In genomic region chr7:105943486-105943885, GRCh38 we compare ENCODE assay signal across 26 cellular contexts. TPM values are rescaled to one million over a fixed set of nuclear protein-coding genes. Genes with fewer than 3 reads are reported as not detected.
"Had no signal": no experiment of that assay in that cellular context is flagged by ENCODE, and none has a peak within 500 bp of the region (broad histone marks: within the 10 kb centered on the region; RNA-seq: fewer than 3 reads in every experiment).

No MANE protein-coding gene starts in this region.

- H3K27ac ChIP-seq: esophagus squamous epithelium, gastroesophageal sphincter, heart right ventricle, left lung, neutrophil, parathyroid adenoma, right lobe of liver, suprapubic skin had no signal

- H3K4me1 Mint-ChIP-seq: mesothelial cell of epicardium; stimulated activated naive CD8-positive, alpha-beta T cell treated with anti-CD3 and anti-CD28 coated beads, Interleukin-15, amount 100 ng/mL, for 72 hours had no signal

- H3K9me3 Mint-ChIP-seq: effector memory CD8-positive, alpha-beta T cell; mesothelial cell of epicardium; natural killer cell treated with Interleukin-12 subunit alpha and Interleukin-12 subunit beta and Interleukin-15 and Interleukin-18, amount 100 ng/mL, for 72 hours; neural crest cell; stimulated activated naive CD8-positive, alpha-beta T cell treated with anti-CD3 and anti-CD28 coated beads, Interleukin-15, amount 100 ng/mL, for 72 hours had no signal

- H3K27ac Mint-ChIP-seq: effector memory CD8-positive, alpha-beta T cell; mesothelial cell of epicardium; naive B cell; natural killer cell treated with Interleukin-12 subunit alpha and Interleukin-12 subunit beta and Interleukin-15 and Interleukin-18, amount 100 ng/mL, for 72 hours had no signal

- H3K4me1 ChIP-seq: esophagus squamous epithelium, gastroesophageal sphincter, heart right ventricle, left lung, suprapubic skin had no signal

- H3K27me3 Mint-ChIP-seq: stimulated activated naive CD8-positive, alpha-beta T cell treated with anti-CD3 and anti-CD28 coated beads, Interleukin-15, amount 100 ng/mL, for 72 hours had no signal

- DNase-seq: cortex of kidney; effector memory CD8-positive, alpha-beta T cell; erythroblast; esophagus squamous epithelium; glutamatergic neuron; heart right ventricle; hippocampal formation; left cardiac atrium; left lung; mesenchymal stem cell; mucosa of descending colon; naive B cell; right lobe of liver; small intestine; stimulated activated CD4-positive, alpha-beta T cell treated with anti-CD3 and anti-CD28 coated beads, Interleukin-15, amount 100 ng/mL, for 24 hours; stimulated activated CD4-positive, alpha-beta T cell treated with anti-CD3 and anti-CD28 coated beads, Interleukin-2, amount 100 ng/mL, for 48 hours; stimulated activated naive CD4-positive, alpha-beta T cell; stimulated activated naive CD8-positive, alpha-beta T cell treated with anti-CD3 and anti-CD28 coated beads, Interleukin-15, amount 100 ng/mL, for 72 hours; trophoblast cell had no signal

- H3K36me3 Mint-ChIP-seq: mesothelial cell of epicardium; naive B cell; natural killer cell treated with Interleukin-12 subunit alpha and Interleukin-12 subunit beta and Interleukin-15 and Interleukin-18, amount 100 ng/mL, for 72 hours had no signal

- H3K4me3 ChIP-seq: esophagus squamous epithelium, gastroesophageal sphincter, heart right ventricle, left lung, mucosa of descending colon, right lobe of liver, suprapubic skin had no signal

- H3K4me3 Mint-ChIP-seq: effector memory CD8-positive, alpha-beta T cell; mesothelial cell of epicardium; naive B cell; natural killer cell treated with Interleukin-12 subunit alpha and Interleukin-12 subunit beta and Interleukin-15 and Interleukin-18, amount 100 ng/mL, for 72 hours; neural crest cell; stimulated activated naive CD8-positive, alpha-beta T cell treated with anti-CD3 and anti-CD28 coated beads, Interleukin-15, amount 100 ng/mL, for 72 hours had no signal

- ATAC-seq: effector memory CD8-positive, alpha-beta T cell; gastroesophageal sphincter; heart right ventricle; left cardiac atrium; left lung; mucosa of descending colon; natural killer cell treated with Interleukin-12 subunit alpha and Interleukin-12 subunit beta and Interleukin-15 and Interleukin-18, amount 100 ng/mL, for 72 hours; right lobe of liver; stimulated activated naive CD8-positive, alpha-beta T cell treated with anti-CD3 and anti-CD28 coated beads, Interleukin-15, amount 100 ng/mL, for 72 hours had no signal

- H3K9me3 ChIP-seq: esophagus squamous epithelium, gastroesophageal sphincter, heart right ventricle, left lung, mucosa of descending colon, neutrophil, right lobe of liver, suprapubic skin had no signal

- H3K27me3 ChIP-seq: esophagus squamous epithelium, gastroesophageal sphincter, left lung, right lobe of liver, suprapubic skin had no signal

- H3K36me3 ChIP-seq: esophagus squamous epithelium, gastroesophageal sphincter, heart right ventricle, left lung, neutrophil, right lobe of liver, suprapubic skin had no signal

RNA-seq across cellular contexts. Expression of gene CDHR3, which starts 19.6 kb away (rescaled TPM):
- total RNA-seq: natural killer cell treated with Interleukin-12 subunit alpha and Interleukin-12 subunit beta and Interleukin-15 and Interleukin-18, amount 100 ng/mL, for 72 hours had no signal
